Comparison of ENCODE assay signal across 8 cellular contexts in the genomic region with DNA sequence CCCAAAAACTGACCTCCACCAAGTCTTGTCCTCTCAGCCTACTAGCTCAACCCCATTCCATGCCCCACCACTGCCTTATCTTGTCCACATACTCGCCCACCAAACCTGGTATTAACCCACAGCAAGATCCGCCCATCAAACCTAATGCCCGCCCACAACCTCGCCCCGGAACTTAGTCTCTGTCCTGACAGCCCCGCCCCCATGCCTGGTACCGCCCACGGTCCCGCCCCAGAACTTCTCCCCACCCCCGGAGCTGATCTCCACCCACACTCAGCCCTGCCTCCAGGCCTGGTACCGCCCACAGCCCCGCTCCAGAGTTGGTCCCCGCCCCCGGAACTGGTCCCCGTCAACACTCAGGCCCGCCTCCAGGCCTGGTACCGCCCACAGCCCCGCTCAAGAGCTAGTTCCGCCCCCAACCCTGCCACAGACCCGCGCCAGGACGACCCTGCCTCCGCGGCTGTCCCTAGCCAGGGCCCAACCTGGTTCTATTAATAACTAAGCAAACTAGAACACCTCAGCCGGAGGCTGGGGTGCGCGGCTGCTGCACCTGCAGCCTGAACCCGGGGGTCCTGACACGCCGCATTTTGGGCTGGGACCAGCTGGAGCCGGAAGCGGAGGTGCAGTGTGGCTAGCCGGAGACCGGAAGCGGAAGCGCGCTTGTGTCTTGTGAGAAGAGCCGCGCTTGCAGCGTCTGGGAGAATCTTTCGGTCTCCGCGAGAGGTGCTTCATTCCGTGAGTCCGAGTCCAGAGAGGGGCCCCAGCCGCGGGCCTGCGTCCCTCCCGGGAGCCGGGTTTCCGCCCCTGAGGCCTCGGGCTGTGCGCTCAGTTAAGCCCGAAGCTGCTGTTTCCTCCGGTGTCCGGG. TPM values are rescaled to one million over a fixed set of nuclear protein-coding genes. Genes with fewer than 3 reads are reported as not detected.
DNase-seq lines count a peak whose midpoint lies in the region; ATAC-seq and TF ChIP-seq lines count a peak whose summit lies in the region.

Gene ZNF557 (plus strand): TSS at position 662 of the 862 bp plus-strand sequence. CDS start 5,372 bp downstream, outside the sequence.

- H3K27ac Mint-ChIP-seq in nephron: peak within 1 kb of the TSS; percentile 58 to 88 (median 63)

- TF ChIP-seq CTCF in fibroblast of the aortic adventitia (IDR thresholded peaks at IDR 0.05; ENCODE audit: insufficient read depth, low read length): no peak
- no peak for TF ChIP-seq CTCF in nephron (IDR thresholded peaks at IDR 0.05; ENCODE audit: unreplicated experiment in 3 of 3)

- peaks cover 45% of the 10 kb centered on the region for H3K36me3 Mint-ChIP-seq in nephron (ENCODE audit: low read depth)

- H3K4me3 ChIP-seq in H7 (ENCODE audit: insufficient read depth, low read depth, low read length) (peak within 1 kb of the TSS; percentile 91), fibroblast of the aortic adventitia (ENCODE audit: low read depth, low read length) (peak within 1 kb of the TSS; percentile 93)

- TF ChIP-seq POLR2A in Raji (IDR thresholded peaks at IDR 0.05; ENCODE audit: insufficient read depth, low read depth, low read length): peak; percentile 86

- ATAC-seq in stimulated activated naive CD8-positive, alpha-beta T cell treated with anti-CD3 and anti-CD28 coated beads, Interleukin-15, Interleukin-2, amounts not matched to agents 100 U/mL and 50 U/mL, for 24 hours: peak; percentile 95

- H3K9me3 Mint-ChIP-seq in nephron: peaks cover 15% of the 10 kb centered on the region

- H3K27me3 Mint-ChIP-seq in nephron (ENCODE audit: low read depth): peaks cover 5% of the 10 kb centered on the region

- peaks cover 9% of the 10 kb centered on the region for H3K4me1 Mint-ChIP-seq in nephron

- DNase-seq in ELR (ENCODE audit: low read depth) (peak; percentile 98), H7 (peak; percentile 97), M059J (ENCODE audit: low read depth) (peak; percentile 94), fibroblast of the aortic adventitia (ENCODE audit: low read depth) (peak; percentile 95)
- DNase-seq in activated effector memory CD4-positive, alpha-beta T cell treated with Interleukin-2 at 50 U/mL for 16 hours: peak; percentile 97
- DNase-seq in stimulated activated naive CD8-positive, alpha-beta T cell treated with anti-CD3 and anti-CD28 coated beads, Interleukin-15, Interleukin-2, amounts not matched to agents 100 U/mL and 50 U/mL, for 24 hours: peak; percentile 99

- peak within 1 kb of the TSS; percentile 98 to 99 (median 99) for H3K4me3 Mint-ChIP-seq in nephron

- peaks cover 9% of the 10 kb centered on the region for H3K36me3 ChIP-seq in H7 (replicated peaks; ENCODE audit: control insufficient read depth, insufficient read depth, low read length)

- no peaks in the 10 kb centered on the region for H3K27me3 ChIP-seq in H7 (ENCODE audit: control insufficient read depth, insufficient read depth, low read length)

RNA-seq across cellular contexts. Expression of gene ZNF557, which starts in this region (rescaled TPM):
- total RNA-seq in H7 (2014; rRNA removed; shearing (Covaris generic)): 5.2 and 5.8 TPM in 2 replicates
- total RNA-seq in M059J (2014; rRNA removed; shearing (Covaris generic)): 7.2 and 13.3 TPM in 2 replicates
- total RNA-seq in fibroblast of the aortic adventitia (ENCODE audit: low replicate concordance): 15.3 and 15.8 TPM in 2 replicates

Comparison
In these comparisons a context has a peak if more than half of its experiments do, and no peak if none do; other contexts are left out.
1. Peak in every context shown above with its lines: DNase-seq, ATAC-seq and H3K4me3 ChIP-seq.